In the genomic region with DNA sequence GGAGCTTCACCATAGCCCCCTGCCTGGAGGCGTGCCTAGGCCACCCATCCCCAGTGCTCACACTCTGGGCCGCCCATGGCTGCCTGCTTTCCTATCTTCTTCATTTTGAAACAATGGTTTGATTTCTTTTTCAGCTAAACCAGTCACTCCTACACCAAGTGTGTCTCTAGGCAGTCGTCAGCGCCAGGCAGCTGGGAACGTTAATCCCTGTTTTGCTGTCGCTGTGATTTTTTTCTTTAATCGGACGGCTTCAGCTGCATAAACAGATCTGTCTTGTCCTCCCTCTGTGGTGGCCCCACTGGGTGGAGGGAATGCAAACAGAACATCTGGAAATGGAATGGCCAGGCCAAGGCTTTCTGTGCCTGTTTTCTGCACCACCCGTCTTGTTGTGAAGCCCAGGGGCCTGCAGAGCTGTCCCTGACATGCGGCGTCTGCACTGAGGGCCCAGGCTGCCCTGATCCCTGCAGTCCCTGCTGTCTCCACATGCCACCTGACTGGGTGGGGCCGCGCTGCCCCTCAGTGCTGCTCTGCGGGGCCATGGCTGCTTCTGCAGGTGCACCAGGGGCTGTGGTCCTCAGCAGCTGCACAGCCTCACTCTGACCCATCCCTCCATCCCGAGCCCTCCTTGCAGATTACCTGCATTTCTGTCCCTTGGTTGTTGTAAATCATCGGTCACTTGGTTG, we compare ENCODE assay signal across 21 cellular contexts. TPM values are rescaled to one million over a fixed set of nuclear protein-coding genes. Genes with fewer than 3 reads are reported as not detected.
"Had no signal": no experiment of that assay in that cellular context is flagged by ENCODE, and none has a peak within 500 bp of the region (broad histone marks: within the 10 kb centered on the region; RNA-seq: fewer than 3 reads in every experiment).

No MANE protein-coding gene starts in this region.

- H3K4me1 Mint-ChIP-seq: neural crest cell had no signal

- ATAC-seq: activated T-cell treated with anti-CD3 and anti-CD28 coated beads, Interleukin-2, amount 50 U/mL, for 72 hours; foreskin keratinocyte; left lung; stimulated activated naive B cell treated with anti-CD40 and anti-IgM and Interleukin-4, amounts not matched to agents 10 μg/mL and 1 μg/mL and 100 μg/mL, for 72 hours had no signal

- H3K4me3 ChIP-seq: breast epithelium, dorsolateral prefrontal cortex, esophagus muscularis mucosa, heart left ventricle, left lung, spleen had no signal

- FAIRE-seq: islet of Langerhans had no signal

- H3K27me3 Mint-ChIP-seq: type B pancreatic cell had no signal

- H3K9me3 ChIP-seq: breast epithelium, esophagus muscularis mucosa, heart left ventricle, left lung had no signal

- H3K4me3 Mint-ChIP-seq: activated CD4-positive, alpha-beta memory T cell treated with anti-CD3 and anti-CD28 coated beads, Interleukin-2, amount 10 ng/mL, durations not matched to agents 7 days and 5 days; activated naive CD8-positive, alpha-beta T cell treated with anti-CD3 and anti-CD28 coated beads for 36 hours; activated T-cell treated with anti-CD3 and anti-CD28 coated beads, Interleukin-2, amount 50 U/mL, for 72 hours; neural crest cell; stimulated activated naive B cell treated with anti-CD40 and anti-IgM and Interleukin-4, amounts not matched to agents 10 μg/mL and 1 μg/mL and 100 μg/mL, for 72 hours; type B pancreatic cell had no signal

- H3K36me3 Mint-ChIP-seq: stimulated activated naive B cell treated with anti-CD40 and anti-IgM and Interleukin-4, amounts not matched to agents 10 μg/mL and 1 μg/mL and 100 μg/mL, for 72 hours; type B pancreatic cell had no signal

- H3K9me3 Mint-ChIP-seq: neural crest cell, type B pancreatic cell had no signal

- H3K9ac ChIP-seq: parathyroid adenoma had no signal

- H3K27ac Mint-ChIP-seq: activated CD4-positive, alpha-beta memory T cell treated with anti-CD3 and anti-CD28 coated beads, Interleukin-2, amount 10 ng/mL, durations not matched to agents 7 days and 5 days; activated naive CD8-positive, alpha-beta T cell treated with anti-CD3 and anti-CD28 coated beads for 36 hours; activated T-cell treated with anti-CD3 and anti-CD28 coated beads, Interleukin-2, amount 50 U/mL, for 72 hours; type B pancreatic cell had no signal

- H3K27me3 ChIP-seq: breast epithelium, dorsolateral prefrontal cortex, esophagus muscularis mucosa had no signal

- DNase-seq: activated CD4-positive, alpha-beta memory T cell treated with anti-CD3 and anti-CD28 coated beads, Interleukin-2, amount 10 ng/mL, durations not matched to agents 7 days and 5 days; activated gamma-delta T cell treated with Interleukin-2 at 50 U/mL for 16 hours; activated naive CD8-positive, alpha-beta T cell treated with anti-CD3 and anti-CD28 coated beads for 36 hours; activated T-cell treated with anti-CD3 and anti-CD28 coated beads, Interleukin-2, amount 50 U/mL, for 72 hours; foreskin keratinocyte; mesendoderm; retina; spleen; stimulated activated CD4-positive, alpha-beta T cell treated with anti-CD3 and anti-CD28 coated beads, Interleukin-2, amount 100 ng/mL, for 24 hours; stimulated activated naive B cell treated with anti-CD40 and anti-IgM and Interleukin-4, amounts not matched to agents 10 μg/mL and 1 μg/mL and 100 μg/mL, for 72 hours; T-helper 9 cell had no signal

- H3K4me1 ChIP-seq: foreskin keratinocyte, parathyroid adenoma had no signal

- H3K27ac ChIP-seq: breast epithelium, esophagus muscularis mucosa, foreskin keratinocyte, heart left ventricle, left lung, parathyroid adenoma, spleen had no signal

- H3K36me3 ChIP-seq: breast epithelium, left lung had no signal

RNA-seq across cellular contexts. Expression of gene WNK2, which starts 51.5 kb away (rescaled TPM):
- total RNA-seq: subcutaneous adipose tissue had no signal
